In genomic region chr15:39935241-39935640, GRCh38 we compare ENCODE assay signal across 11 cellular contexts. TPM values are rescaled to one million over a fixed set of nuclear protein-coding genes. Genes with fewer than 3 reads are reported as not detected.
DNase-seq lines count a peak whose midpoint lies in the region; ATAC-seq and TF ChIP-seq lines count a peak whose summit lies in the region.
"Had no signal": no experiment of that assay in that cellular context is flagged by ENCODE, and none has a peak within 500 bp of the region (broad histone marks: within the 10 kb centered on the region; RNA-seq: fewer than 3 reads in every experiment).

No MANE protein-coding gene starts in this region.

- H3K36me3 Mint-ChIP-seq in activated CD8-positive, alpha-beta memory T cell treated with anti-CD3 and anti-CD28 coated beads, Interleukin-2, amount 10 ng/mL, durations not matched to agents 7 days and 5 days = peaks cover 15% of the 10 kb centered on the region

- H3K9me3 Mint-ChIP-seq in activated CD8-positive, alpha-beta memory T cell treated with anti-CD3 and anti-CD28 coated beads, Interleukin-2, amount 10 ng/mL, durations not matched to agents 7 days and 5 days (ENCODE audit: low read depth) = no peaks in the 10 kb centered on the region

- TF ChIP-seq CTCF in RWPE2 (IDR thresholded peaks at IDR 0.05; ENCODE audit: poor library complexity, severe bottlenecking) = no peak
- TF ChIP-seq CTCF in fibroblast of lung (conservative IDR thresholded peaks at IDR 0.05 in 1 of 2, IDR thresholded peaks at IDR 0.05 in 1 of 2; ENCODE audit: low read depth in 1 of 2, low read length in 2 of 2) = no peak

- H3K4me1 ChIP-seq in RWPE2 (ENCODE audit: insufficient read depth, poor library complexity, severe bottlenecking) (peaks cover 26% of the 10 kb centered on the region), fibroblast of lung (ENCODE audit: control insufficient read depth, extremely low read depth, insufficient read depth, low read length) (peaks cover 8% of the 10 kb centered on the region), skeletal muscle satellite cell (ENCODE audit: control insufficient read depth, insufficient read depth, low read length) (peaks cover 50% of the 10 kb centered on the region)

- H3K9me3 ChIP-seq in RWPE2 (ENCODE audit: severe bottlenecking) = no peaks in the 10 kb centered on the region
- no peaks in the 10 kb centered on the region for H3K9me3 ChIP-seq in fibroblast of lung (ENCODE audit: control insufficient read depth, insufficient read depth, low read depth, low read length)
- no peaks in the 10 kb centered on the region for H3K9me3 ChIP-seq in skeletal muscle satellite cell (replicated peaks; ENCODE audit: low read length)
- H3K9me3 ChIP-seq: esophagus squamous epithelium had no signal

- H4K20me1 ChIP-seq in fibroblast of lung (ENCODE audit: control insufficient read depth, extremely low read depth, insufficient read depth, low read length) = no peaks in the 10 kb centered on the region

- DNase-seq in activated CD8-positive, alpha-beta memory T cell treated with anti-CD3 and anti-CD28 coated beads, Interleukin-2, amount 10 ng/mL, durations not matched to agents 7 days and 5 days = no peak
- no peak for DNase-seq in activated CD8-positive, alpha-beta memory T cell treated with anti-CD3 and anti-CD28 coated beads, Interleukin-2, amount 50 U/mL, for 48 hours
- DNase-seq in RWPE2 (ENCODE audit: low spot score) (no peak), fibroblast of lung (ENCODE audit: low read depth in 2 of 2) (no peak), CD1c-positive myeloid dendritic cell (ENCODE audit: extremely low spot score) (no peak), DMS53 treated with DMSO at 0.1 percent for 48 hours (lab: John Stamatoyannopoulos, UW; ENCODE audit: unreplicated experiment) (no peak)
- no peak for DNase-seq in activated CD4-positive, alpha-beta T cell treated with anti-CD3 and anti-CD28 coated beads for 1 hour
- DNase-seq: activated effector memory CD4-positive, alpha-beta T cell treated with anti-CD3 and anti-CD28 coated beads, Interleukin-2, amount 50 U/mL, for 16 hours; esophagus squamous epithelium; NCI-H146 had no signal

- H3K4me3 Mint-ChIP-seq in activated CD8-positive, alpha-beta memory T cell treated with anti-CD3 and anti-CD28 coated beads, Interleukin-2, amount 10 ng/mL, durations not matched to agents 7 days and 5 days = peak overlapping the region; percentile 8

- peaks cover 41% of the 10 kb centered on the region for H3K79me2 ChIP-seq in fibroblast of lung (ENCODE audit: control insufficient read depth, insufficient read depth, low read length)

- H3K4me1 Mint-ChIP-seq in activated CD8-positive, alpha-beta memory T cell treated with anti-CD3 and anti-CD28 coated beads, Interleukin-2, amount 10 ng/mL, durations not matched to agents 7 days and 5 days = peaks cover 43% of the 10 kb centered on the region

- no peaks in the 10 kb centered on the region for H3K27me3 ChIP-seq in RWPE2 (ENCODE audit: insufficient read depth, poor library complexity, severe bottlenecking)
- no peaks in the 10 kb centered on the region for H3K27me3 ChIP-seq in fibroblast of lung (ENCODE audit: control insufficient read depth, insufficient read depth, low read length)
- H3K27me3 ChIP-seq in skeletal muscle satellite cell (ENCODE audit: control insufficient read depth, insufficient read depth, low read length) = no peaks in the 10 kb centered on the region
- H3K27me3 ChIP-seq: esophagus squamous epithelium had no signal

- H2AFZ ChIP-seq in fibroblast of lung (ENCODE audit: low read length) = no peak overlapping the region

- H3K9ac ChIP-seq in fibroblast of lung (ENCODE audit: insufficient read depth, low read length) = no peak overlapping the region
- peak overlapping the region; percentile 95 for H3K9ac ChIP-seq in skeletal muscle satellite cell (ENCODE audit: low read depth, low read length)

- H3K36me3 ChIP-seq in RWPE2 (ENCODE audit: low read depth) (peaks cover 43% of the 10 kb centered on the region), fibroblast of lung (ENCODE audit: control insufficient read depth, insufficient read depth, low read length) (no peaks in the 10 kb centered on the region), skeletal muscle satellite cell (ENCODE audit: insufficient read depth, low read length) (peaks cover 26% of the 10 kb centered on the region)

- ATAC-seq in activated CD8-positive, alpha-beta memory T cell treated with anti-CD3 and anti-CD28 coated beads, Interleukin-2, amount 10 ng/mL, durations not matched to agents 7 days and 5 days = no peak
- no peak for ATAC-seq in RWPE2 (ENCODE audit: low read depth)

- H3K4me3 ChIP-seq in RWPE2 (ENCODE audit: severe bottlenecking) (no peak overlapping the region), fibroblast of lung (replicated peaks in 1 of 4; ENCODE audit: control extremely low read depth in 1 of 4, insufficient read depth in 1 of 4, low read depth in 3 of 4, low read length in 4 of 4) (peak overlapping the region; percentile 66 to 86 (median 70)), skeletal muscle satellite cell (ENCODE audit: low read length) (peak overlapping the region; percentile 70)

- H3K4me2 ChIP-seq in fibroblast of lung (ENCODE audit: extremely low read depth, insufficient read depth, low read length) (peak overlapping the region; percentile 86), skeletal muscle satellite cell (ENCODE audit: low read length) (peak overlapping the region; percentile 77)

- CTCF ChIA-PET in activated CD8-positive, alpha-beta memory T cell treated with anti-CD3 and anti-CD28 coated beads, Interleukin-2, amount 10 ng/mL, durations not matched to agents 7 days and 5 days (lab: Charles Lee) = interaction anchor here (0.6 to 2.3 kb wide), 7 partner anchors 8 to 171 kb away, joined by 3 to 7 read pairs (median 4); no protein-coding TSS in a partner anchor

- H3K27ac Mint-ChIP-seq in activated CD8-positive, alpha-beta memory T cell treated with anti-CD3 and anti-CD28 coated beads, Interleukin-2, amount 10 ng/mL, durations not matched to agents 7 days and 5 days = no peak overlapping the region

- peaks cover 13% of the 10 kb centered on the region for H3K27me3 Mint-ChIP-seq in activated CD8-positive, alpha-beta memory T cell treated with anti-CD3 and anti-CD28 coated beads, Interleukin-2, amount 10 ng/mL, durations not matched to agents 7 days and 5 days

- H3K27ac ChIP-seq in RWPE2 (ENCODE audit: poor library complexity, severe bottlenecking) (peak overlapping the region; percentile 94), fibroblast of lung (ENCODE audit: insufficient read depth, low read length) (no peak overlapping the region)

RNA-seq across cellular contexts. Expression of gene EIF2AK4, which starts 1.3 kb away (rescaled TPM):
- total RNA-seq in activated CD8-positive, alpha-beta memory T cell treated with anti-CD3 and anti-CD28 coated beads, Interleukin-2, amount 10 ng/mL, durations not matched to agents 7 days and 5 days = 10 to 100 TPM; 21.3 to 24.0 TPM
- total RNA-seq in fibroblast of lung = 59.8 and 97.4 TPM in 2 replicates
- 78.0 and 88.4 TPM in 2 replicates for polyA plus RNA-seq in fibroblast of lung
- 51.6 and 58.9 TPM in 2 replicates for polyA plus RNA-seq in fibroblast of lung (2012)
- 69.7 and 77.2 TPM in 2 replicates for polyA minus RNA-seq in fibroblast of lung (ENCODE audit: low replicate concordance)
- total RNA-seq in skeletal muscle satellite cell (2012; rRNA removed) = 53.5 and 61.6 TPM in 2 replicates

RNA-seq across cellular contexts. Expression of gene GPR176, which starts 15.2 kb away (rescaled TPM):
- total RNA-seq in activated CD8-positive, alpha-beta memory T cell treated with anti-CD3 and anti-CD28 coated beads, Interleukin-2, amount 10 ng/mL, durations not matched to agents 7 days and 5 days = not detected
- 79.6 and 179 TPM in 2 replicates for total RNA-seq in fibroblast of lung
- polyA plus RNA-seq in fibroblast of lung = 99.9 and 124 TPM in 2 replicates
- 92.3 and 114 TPM in 2 replicates for polyA plus RNA-seq in fibroblast of lung (2012)
- polyA minus RNA-seq in fibroblast of lung (ENCODE audit: low replicate concordance) = 671 and 740 TPM in 2 replicates
- 54.2 TPM in 2 replicates for total RNA-seq in skeletal muscle satellite cell (2012; rRNA removed)

Comparison
In these comparisons a context has a peak if more than half of its experiments do, and no peak if none do; other contexts are left out.
1. RNA of gene GPR176, which starts 15.2 kb away (total RNA-seq): 79.6 to 179 TPM in fibroblast of lung; not detected in activated CD8-positive, alpha-beta memory T cell treated with anti-CD3 and anti-CD28 coated beads, Interleukin-2, amount 10 ng/mL, durations not matched to agents 7 days and 5 days; every median in the first group is over 10 times any median in the second.